ENCODE assay signal across 24 cellular contexts in genomic region chr1:20903452-20903851, GRCh38.
A peak's percentile ranks its signal among the peaks of the same experiment; 100 is the strongest.
DNase-seq lines count a peak whose midpoint lies in the region; ATAC-seq and TF ChIP-seq lines count a peak whose summit lies in the region.
"Had no signal": no experiment of that assay in that cellular context is flagged by ENCODE, and none has a peak within 500 bp of the region (broad histone marks: within the 10 kb centered on the region; RNA-seq: fewer than 3 reads in every experiment).

No MANE protein-coding gene starts in this region.

- H3K4me2 ChIP-seq in mammary epithelial cell (ENCODE audit: insufficient read depth, low read depth, low read length) = no peak overlapping the region

- H3K27me3 ChIP-seq in mammary epithelial cell (ENCODE audit: insufficient read depth, low read length) (no peaks in the 10 kb centered on the region), breast epithelium (no peaks in the 10 kb centered on the region), endodermal cell (ENCODE audit: control insufficient read depth, insufficient read depth, low read length, poor library complexity, severe bottlenecking) (no peaks in the 10 kb centered on the region), thyroid gland (no peaks in the 10 kb centered on the region)
- H3K27me3 ChIP-seq: ascending aorta, gastrocnemius medialis had no signal

- no peaks in the 10 kb centered on the region for H3K27me3 Mint-ChIP-seq in endodermal cell (ENCODE audit: insufficient read depth)
- H3K27me3 Mint-ChIP-seq: activated naive CD4-positive, alpha-beta T cell treated with anti-CD3 and anti-CD28 coated beads, Interleukin-2, amount 50 U/mL, for 24 hours; CD4-positive, alpha-beta T cell; T-cell had no signal

- H3K9me3 ChIP-seq in mammary epithelial cell (replicated peaks; ENCODE audit: insufficient read depth, low read length) (no peaks in the 10 kb centered on the region), breast epithelium (no peaks in the 10 kb centered on the region), endodermal cell (ENCODE audit: control insufficient read depth, low read length) (no peaks in the 10 kb centered on the region), thyroid gland (no peaks in the 10 kb centered on the region)
- H3K9me3 ChIP-seq: ascending aorta, gastrocnemius medialis, mucosa of descending colon had no signal

- dilution Hi-C loops in mammary epithelial cell (cut with HindIII; ENCODE audit: low sequenced_read_pairs) = no loop called here

- H3K9ac ChIP-seq in mammary epithelial cell (ENCODE audit: insufficient read depth, low read length) = no peak overlapping the region
- H3K9ac ChIP-seq in endodermal cell (ENCODE audit: extremely low read depth, low read length, poor library complexity, severe bottlenecking) = no peak overlapping the region

- no peak overlapping the region for H2AFZ ChIP-seq in mammary epithelial cell (ENCODE audit: low read depth, low read length)

- no peaks in the 10 kb centered on the region for H3K9me3 Mint-ChIP-seq in endodermal cell
- H3K9me3 Mint-ChIP-seq: activated naive CD4-positive, alpha-beta T cell treated with anti-CD3 and anti-CD28 coated beads, Interleukin-2, amount 50 U/mL, for 24 hours; CD4-positive, alpha-beta T cell; T-cell had no signal

- H3K27ac ChIP-seq in mammary epithelial cell (ENCODE audit: insufficient read depth, low read depth, low read length) (peak overlapping the region; percentile 37), breast epithelium (no peak overlapping the region), RWPE1 (no peak overlapping the region), endodermal cell (ENCODE audit: low read depth, low read length) (peak overlapping the region; percentile 24), thyroid gland (peak overlapping the region in 1 of 3 donors; percentile 7)
- H3K27ac ChIP-seq: ascending aorta, gastrocnemius medialis, VCaP had no signal

- no peak for TF ChIP-seq POLR2A in breast epithelium (IDR thresholded peaks at IDR 0.05)
- no peak for TF ChIP-seq POLR2A in thyroid gland (IDR thresholded peaks at IDR 0.05)

- peaks cover 9% of the 10 kb centered on the region for H3K36me3 ChIP-seq in mammary epithelial cell (ENCODE audit: insufficient read depth, low read length)
- H3K36me3 ChIP-seq in breast epithelium = no peaks in the 10 kb centered on the region
- peaks cover 46% of the 10 kb centered on the region for H3K36me3 ChIP-seq in endodermal cell (ENCODE audit: control insufficient read depth, insufficient read depth, low read length)
- H3K36me3 ChIP-seq in thyroid gland = no peaks in the 10 kb centered on the region
- H3K36me3 ChIP-seq: gastrocnemius medialis had no signal

- peaks cover 28% of the 10 kb centered on the region for H3K36me3 Mint-ChIP-seq in endodermal cell (ENCODE audit: low read depth)

- H3K27ac Mint-ChIP-seq in endodermal cell = no peak overlapping the region
- H3K27ac Mint-ChIP-seq: activated naive CD4-positive, alpha-beta T cell treated with anti-CD3 and anti-CD28 coated beads, Interleukin-2, amount 50 U/mL, for 24 hours; CD4-positive, alpha-beta T cell; T-cell had no signal

- no peaks in the 10 kb centered on the region for H4K20me1 ChIP-seq in mammary epithelial cell (ENCODE audit: insufficient read depth, low read length)

- H3K4me1 ChIP-seq in mammary epithelial cell (ENCODE audit: insufficient read depth, low read length) = no peaks in the 10 kb centered on the region
- no peaks in the 10 kb centered on the region for H3K4me1 ChIP-seq in breast epithelium
- no peaks in the 10 kb centered on the region for H3K4me1 ChIP-seq in endodermal cell (ENCODE audit: control insufficient read depth, insufficient read depth, low read length)
- H3K4me1 ChIP-seq in thyroid gland = peaks cover 7 to 8% of the 10 kb centered on the region in 2 donors
- H3K4me1 ChIP-seq: ascending aorta had no signal

- TF ChIP-seq CTCF in mammary epithelial cell (conservative IDR thresholded peaks at IDR 0.05 in 1 of 2, IDR thresholded peaks at IDR 0.05 in 1 of 2; ENCODE audit: extremely low read depth in 1 of 2, insufficient read depth in 1 of 2, low read depth in 1 of 2, low read length in 2 of 2) (no peak), breast epithelium (IDR thresholded peaks at IDR 0.05) (no peak), RWPE1 (conservative IDR thresholded peaks at IDR 0.05; ENCODE audit: low read depth) (no peak), endodermal cell (conservative IDR thresholded peaks at IDR 0.05) (no peak), thyroid gland (IDR thresholded peaks at IDR 0.05) (no peak)

- 56% methylated on average over 2 of the region's 2 CpGs for WGBS in mammary epithelial cell (ENCODE audit: low coverage, missing lambda C conversion rate)
- WGBS in endodermal cell (ENCODE audit: insufficient coverage in 1 of 2, insufficient read length in 1 of 2), 2 experiments = 100% methylated on average over 1 of the region's 2 CpGs; no CpG with 5 or more reads in 1 of the 2 experiments
- WGBS in thyroid gland, 2 donors = 63 to 65% methylated on average over 2 of the region's 2 CpGs

- no peak for ATAC-seq in HG03135 (IDR thresholded peaks at IDR 0.05; ENCODE audit: unreplicated experiment)
- ATAC-seq: gastrocnemius medialis, left lobe of liver, mucosa of descending colon, T-cell had no signal

- POLR2A ChIA-PET in RWPE1 (lab: Yijun Ruan, JAX; ENCODE audit: low non-redundant PET) = interaction anchor here (0.5 kb wide), 1 partner anchor 12 kb away, joined by 3 read pairs; no protein-coding TSS in a partner anchor

- CTCF ChIA-PET in mammary epithelial cell (lab: Charles Lee; ENCODE audit: low non-redundant PET) = no interaction called here
- CTCF ChIA-PET in RWPE1 (lab: Yijun Ruan, JAX) = interaction anchor here (0.5 to 0.7 kb wide), 3 partner anchors 8 to 160 kb away, joined by 3 to 5 read pairs (median 3); no protein-coding TSS in a partner anchor

- in situ Hi-C loops in mammary epithelial cell (cut with MboI; ENCODE audit: low sequenced_read_pairs in 2 of 2) = no loop called here

- H3K4me3 ChIP-seq in mammary epithelial cell (replicated peaks in 1 of 3; ENCODE audit: insufficient read depth in 1 of 3, low read depth in 2 of 3, low read length in 3 of 3) (no peak overlapping the region), breast epithelium (no peak overlapping the region), endodermal cell (ENCODE audit: low read length) (no peak overlapping the region), thyroid gland (replicated peaks in 1 of 3) (no peak overlapping the region)
- H3K4me3 ChIP-seq: ascending aorta, gastrocnemius medialis, mucosa of descending colon had no signal

- H3K79me2 ChIP-seq in mammary epithelial cell (ENCODE audit: insufficient read depth, low read length) = no peaks in the 10 kb centered on the region

- no peaks in the 10 kb centered on the region for H3K4me1 Mint-ChIP-seq in endodermal cell
- H3K4me1 Mint-ChIP-seq: activated naive CD4-positive, alpha-beta T cell treated with anti-CD3 and anti-CD28 coated beads, Interleukin-2, amount 50 U/mL, for 24 hours had no signal

- intact Hi-C loops in mammary epithelial cell (cut with micrococcal nuclease) = no loop called here
- intact Hi-C loops in breast epithelium (cut with DNase I; ENCODE audit: low total_unique reads) = no loop called here
- intact Hi-C loops in thyroid gland (cut with DNase I) = no loop called here

- no peak overlapping the region for H3K4me3 Mint-ChIP-seq in endodermal cell
- H3K4me3 Mint-ChIP-seq: activated naive CD4-positive, alpha-beta T cell treated with anti-CD3 and anti-CD28 coated beads, Interleukin-2, amount 50 U/mL, for 24 hours; CD4-positive, alpha-beta T cell; T-cell had no signal

- DNase-seq in mammary epithelial cell = peak; percentile 51
- no peak for DNase-seq in breast epithelium (ENCODE audit: low spot score in 2 of 2)
- peak; percentile 9 for DNase-seq in RWPE1 (ENCODE audit: low spot score)
- no peak for DNase-seq in endodermal cell
- DNase-seq in renal cortical epithelial cell (ENCODE audit: low read depth) = peak; percentile 72
- DNase-seq in thyroid gland = no peak
- DNase-seq in NCI-H2029 (lab: John Stamatoyannopoulos, UW) = no peak
- DNase-seq: activated CD4-positive, alpha-beta T cell treated with anti-CD3 and anti-CD28 coated beads, Interleukin-2, amount 50 U/mL, for 48 hours; activated T-cell treated with anti-CD3 and anti-CD28 coated beads, Interleukin-2, amount 50 U/mL, for 48 hours; CD4-positive, alpha-beta T cell; cortex of kidney; gastrocnemius medialis; mucosa of descending colon; NCI-H1048; NCI-H2081 treated with DMSO at 0.1 percent for 48 hours; NCI-H524; retina; SHP77 treated with DMSO at 0.1 percent for 48 hours; T-cell had no signal

- BruUV-seq in mammary epithelial cell (replicated peaks; lab: Mats Ljungman, UMichigan) = no TSS peak

Comparison
In these comparisons a context has a peak if more than half of its experiments do, and no peak if none do; other contexts are left out.
1. DNase-seq: peak in mammary epithelial cell (single experiment), RWPE1 (single experiment) and renal cortical epithelial cell (single experiment); none in breast epithelium (0 of 2), endodermal cell (single experiment), thyroid gland (0 of 2) and NCI-H2029 (single experiment).
2. H3K27ac ChIP-seq: peak in mammary epithelial cell (single experiment) and endodermal cell (single experiment); none in breast epithelium (0 of 2) and RWPE1 (single experiment).